ENCODE assay signal across 28 cellular contexts in the genomic region with DNA sequence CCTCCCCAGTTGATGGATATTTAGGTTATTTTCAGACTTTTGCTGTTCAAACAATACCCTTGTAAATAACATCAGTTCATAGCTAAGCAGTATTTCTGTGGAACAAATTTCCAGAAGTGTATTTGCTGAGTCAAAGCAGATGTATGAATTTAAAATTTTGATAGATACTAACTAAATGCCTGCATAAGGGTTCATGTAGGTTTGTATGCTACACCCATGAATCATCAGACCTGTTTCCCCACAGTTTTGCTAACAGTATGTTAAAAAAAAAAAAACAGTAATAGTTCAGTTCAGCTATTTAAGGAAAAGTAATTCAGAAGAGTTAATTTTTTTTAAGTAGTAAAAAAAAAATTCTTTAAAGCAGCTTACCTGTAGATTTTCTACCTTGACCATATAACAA.
"Had no signal": no experiment of that assay in that cellular context is flagged by ENCODE, and none has a peak within 500 bp of the region (broad histone marks: within the 10 kb centered on the region; RNA-seq: fewer than 3 reads in every experiment).

No MANE protein-coding gene starts in this region.

- H3K27ac ChIP-seq: brain microvascular endothelial cell, dorsolateral prefrontal cortex, gastrocnemius medialis, ovary, psoas muscle, right atrium auricular region, thyroid gland, upper lobe of right lung, WERI-Rb-1 had no signal

- H3K4me3 ChIP-seq: dorsolateral prefrontal cortex, gastrocnemius medialis, ovary, psoas muscle, right atrium auricular region, thyroid gland, upper lobe of right lung had no signal

- H3K27me3 Mint-ChIP-seq: activated CD4-positive, alpha-beta T cell treated with anti-CD3 and anti-CD28 coated beads, Interleukin-2, amount 10 ng/mL, durations not matched to agents 7 days and 5 days; activated CD8-positive, alpha-beta T cell treated with anti-CD3 and anti-CD28 coated beads for 36 hours; activated naive CD8-positive, alpha-beta T cell treated with anti-CD3 and anti-CD28 coated beads, Interleukin-2, amount 50 U/mL, for 24 hours; effector memory CD8-positive, alpha-beta T cell; T-cell had no signal

- H3K27ac Mint-ChIP-seq: activated CD4-positive, alpha-beta T cell treated with anti-CD3 and anti-CD28 coated beads, Interleukin-2, amount 10 ng/mL, durations not matched to agents 7 days and 5 days; activated CD8-positive, alpha-beta T cell treated with anti-CD3 and anti-CD28 coated beads for 36 hours; activated naive CD8-positive, alpha-beta T cell treated with anti-CD3 and anti-CD28 coated beads, Interleukin-2, amount 50 U/mL, for 24 hours; activated T-helper 1 cell treated with anti-CD3 and anti-CD28 coated beads, Interleukin-12 subunit alpha, Interleukin-12 subunit beta, Interleukin-2, Interleukin-4 antibody, amounts not matched to agents 30 ng/mL and 10 ng/mL and 1 ng/mL, durations not matched to agents 14 hours and 24 hours and 36 hours; effector memory CD8-positive, alpha-beta T cell; natural killer cell; T-cell; T-helper 2 cell treated with Interferon-gamma antibody and Interleukin-4, amounts not matched to agents 5 μg/mL and 100 μg/mL, for 36 hours had no signal

- DNase-seq: activated CD4-positive, alpha-beta T cell treated with anti-CD3 and anti-CD28 coated beads, Interleukin-2, amount 10 ng/mL, durations not matched to agents 7 days and 5 days; activated CD4-positive, CD25-positive, alpha-beta regulatory T cell treated with anti-CD3 and anti-CD28 coated beads, Interleukin-2, amount 50 U/mL, for 72 hours; activated CD8-positive, alpha-beta T cell treated with anti-CD3 and anti-CD28 coated beads for 36 hours; activated gamma-delta T cell; activated naive CD4-positive, alpha-beta T cell treated with anti-CD3 and anti-CD28 coated beads, Interleukin-2, amount 50 U/mL, for 16 hours; activated naive CD8-positive, alpha-beta T cell treated with anti-CD3 and anti-CD28 coated beads, Interleukin-2, amount 50 U/mL, for 24 hours; aorta; brain microvascular endothelial cell; central memory CD4-positive, alpha-beta T cell; dorsolateral prefrontal cortex; effector memory CD8-positive, alpha-beta T cell; gastrocnemius medialis; hippocampal formation; left ventricle myocardium superior; midbrain; natural killer cell; ovary; psoas muscle; stimulated activated CD4-positive, alpha-beta T cell treated with anti-CD3 and anti-CD28 coated beads, Interleukin-4, amount 100 ng/mL, for 24 hours; stimulated activated naive CD8-positive, alpha-beta T cell treated with anti-CD3 and anti-CD28 coated beads, Interleukin-15, Interleukin-2, amounts not matched to agents 100 U/mL and 50 U/mL, for 24 hours; substantia nigra; T-cell; thyroid gland; upper lobe of right lung; WERI-Rb-1 had no signal

- H3K4me1 ChIP-seq: gastrocnemius medialis, psoas muscle, right atrium auricular region, thyroid gland, upper lobe of right lung had no signal

- H3K4me1 Mint-ChIP-seq: activated CD4-positive, alpha-beta T cell treated with anti-CD3 and anti-CD28 coated beads, Interleukin-2, amount 10 ng/mL, durations not matched to agents 7 days and 5 days; activated naive CD8-positive, alpha-beta T cell treated with anti-CD3 and anti-CD28 coated beads, Interleukin-2, amount 50 U/mL, for 24 hours; natural killer cell; T-cell had no signal

- H3K36me3 Mint-ChIP-seq: natural killer cell, T-cell had no signal

- H3K27me3 ChIP-seq: brain microvascular endothelial cell, dorsolateral prefrontal cortex, gastrocnemius medialis, ovary, right atrium auricular region, thyroid gland, upper lobe of right lung had no signal

- H3K4me3 Mint-ChIP-seq: activated CD4-positive, alpha-beta T cell treated with anti-CD3 and anti-CD28 coated beads, Interleukin-2, amount 10 ng/mL, durations not matched to agents 7 days and 5 days; activated CD8-positive, alpha-beta T cell treated with anti-CD3 and anti-CD28 coated beads for 36 hours; activated naive CD8-positive, alpha-beta T cell treated with anti-CD3 and anti-CD28 coated beads, Interleukin-2, amount 50 U/mL, for 24 hours; activated T-helper 1 cell treated with anti-CD3 and anti-CD28 coated beads, Interleukin-12 subunit alpha, Interleukin-12 subunit beta, Interleukin-2, Interleukin-4 antibody, amounts not matched to agents 30 ng/mL and 10 ng/mL and 1 ng/mL, durations not matched to agents 14 hours and 24 hours and 36 hours; effector memory CD8-positive, alpha-beta T cell; natural killer cell; T-cell; T-helper 2 cell treated with Interferon-gamma antibody and Interleukin-4, amounts not matched to agents 5 μg/mL and 100 μg/mL, for 36 hours had no signal

- ATAC-seq: activated CD8-positive, alpha-beta T cell treated with anti-CD3 and anti-CD28 coated beads for 36 hours; activated naive CD8-positive, alpha-beta T cell treated with anti-CD3 and anti-CD28 coated beads, Interleukin-2, amount 50 U/mL, for 24 hours; effector memory CD8-positive, alpha-beta T cell; gastrocnemius medialis; left ventricle myocardium superior; natural killer cell; psoas muscle; stimulated activated naive CD8-positive, alpha-beta T cell treated with anti-CD3 and anti-CD28 coated beads, Interleukin-15, Interleukin-2, amounts not matched to agents 100 U/mL and 50 U/mL, for 24 hours; T-cell; upper lobe of right lung had no signal

- H3K36me3 ChIP-seq: brain microvascular endothelial cell, gastrocnemius medialis, ovary, right atrium auricular region, thyroid gland, upper lobe of right lung, WERI-Rb-1 had no signal

- H3K9me3 ChIP-seq: gastrocnemius medialis, ovary, psoas muscle, right atrium auricular region, thyroid gland, upper lobe of right lung had no signal
